Comparison of ENCODE assay signal across 2 cellular contexts in the genomic region with DNA sequence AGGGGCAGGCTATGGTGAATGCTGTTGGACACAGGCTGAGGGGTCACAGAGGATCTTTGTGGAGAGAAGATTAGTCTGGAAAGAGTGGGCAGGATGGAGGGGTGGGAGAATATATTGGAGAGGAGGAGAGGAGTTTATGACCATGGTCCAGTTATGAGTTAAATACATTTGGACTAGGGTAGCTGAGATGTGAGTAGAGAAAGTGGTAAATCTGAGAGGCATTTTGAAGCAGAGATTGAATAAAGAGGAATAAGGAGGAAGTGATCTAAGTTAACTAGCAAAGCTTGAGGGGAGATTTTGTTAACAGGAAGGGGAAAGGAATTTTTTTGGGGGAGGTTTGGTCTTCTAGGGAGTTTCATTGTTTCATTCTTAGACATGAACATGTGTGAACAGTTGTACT.
A peak's percentile ranks its signal among the peaks of the same experiment; 100 is the strongest.
TF ChIP-seq lines count a peak whose summit lies in the region.

No MANE protein-coding gene starts in this region.

TF ChIP-seq in HCT116, 20 proteins besides CTCF, POLR2A, EP300 and RAD21:
- TF ChIP-seq MAX (IDR thresholded peaks at IDR 0.05): no peak
- no peak for TF ChIP-seq TCF7L2 (IDR thresholded peaks at IDR 0.05; ENCODE audit: borderline replicate concordance, extremely low read depth, insufficient read depth, insufficient read length)
- TF ChIP-seq, protein P1, sequence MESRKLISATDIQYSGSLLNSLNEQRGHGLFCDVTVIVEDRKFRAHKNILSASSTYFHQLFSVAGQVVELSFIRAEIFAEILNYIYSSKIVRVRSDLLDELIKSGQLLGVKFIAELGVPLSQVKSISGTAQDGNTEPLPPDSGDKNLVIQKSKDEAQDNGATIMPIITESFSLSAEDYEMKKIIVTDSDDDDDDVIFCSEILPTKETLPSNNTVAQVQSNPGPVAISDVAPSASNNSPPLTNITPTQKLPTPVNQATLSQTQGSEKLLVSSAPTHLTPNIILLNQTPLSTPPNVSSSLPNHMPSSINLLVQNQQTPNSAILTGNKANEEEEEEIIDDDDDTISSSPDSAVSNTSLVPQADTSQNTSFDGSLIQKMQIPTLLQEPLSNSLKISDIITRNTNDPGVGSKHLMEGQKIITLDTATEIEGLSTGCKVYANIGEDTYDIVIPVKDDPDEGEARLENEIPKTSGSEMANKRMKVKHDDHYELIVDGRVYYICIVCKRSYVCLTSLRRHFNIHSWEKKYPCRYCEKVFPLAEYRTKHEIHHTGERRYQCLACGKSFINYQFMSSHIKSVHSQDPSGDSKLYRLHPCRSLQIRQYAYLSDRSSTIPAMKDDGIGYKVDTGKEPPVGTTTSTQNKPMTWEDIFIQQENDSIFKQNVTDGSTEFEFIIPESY (IDR thresholded peaks at IDR 0.05; ENCODE audit: extremely low read depth, insufficient replicate concordance, low read length): no peak
- no peak for TF ChIP-seq ATF3 (IDR thresholded peaks at IDR 0.05)
- no peak for TF ChIP-seq POLR2AphosphoS5 (IDR thresholded peaks at IDR 0.05; ENCODE audit: low read depth, low read length)
- TF ChIP-seq YY1 (IDR thresholded peaks at IDR 0.05; ENCODE audit: extremely low read depth, insufficient replicate concordance, low read depth, low read length): no peak
- TF ChIP-seq FOSL1 (IDR thresholded peaks at IDR 0.05; ENCODE audit: low read depth): no peak
- TF ChIP-seq SP1 (IDR thresholded peaks at IDR 0.05; ENCODE audit: low read depth): no peak
- no peak for TF ChIP-seq EGR1 (IDR thresholded peaks at IDR 0.05; ENCODE audit: low read depth)
- TF ChIP-seq REST (IDR thresholded peaks at IDR 0.05; ENCODE audit: low read depth): no peak
- TF ChIP-seq CBX3 (IDR thresholded peaks at IDR 0.05; ENCODE audit: low read depth): no peak
- no peak for TF ChIP-seq ELF1 (IDR thresholded peaks at IDR 0.05; ENCODE audit: borderline replicate concordance, low read depth)

TF ChIP-seq in GM12878, 131 proteins besides CTCF, POLR2A, EP300 and RAD21:
- TF ChIP-seq ETV6 (conservative IDR thresholded peaks at IDR 0.05 in 1 of 2, IDR thresholded peaks at IDR 0.05 in 1 of 2; ENCODE audit: borderline replicate concordance in 1 of 2, low read depth in 1 of 2) (peak in 1 of 2 experiments; percentile 18; a peak in 1 of 4 replicates), ZNF622 (IDR thresholded peaks at IDR 0.05) (no peak), REST (IDR thresholded peaks at IDR 0.05; ENCODE audit: low read depth, low read length) (no peak), BACH1 (IDR thresholded peaks at IDR 0.05; ENCODE audit: borderline replicate concordance) (no peak), RELB (IDR thresholded peaks at IDR 0.05; ENCODE audit: low read depth) (0 out of 2 replicates have a peak, but pooled peaks have one; percentile 26), HDGF (IDR thresholded peaks at IDR 0.05) (peak; percentile 71; the same call in 1 of the 2 replicates), RAD51 (IDR thresholded peaks at IDR 0.05) (no peak), ZBED1 (IDR thresholded peaks at IDR 0.05; ENCODE audit: borderline replicate concordance) (no peak), E2F4 (IDR thresholded peaks at IDR 0.05; ENCODE audit: low read depth, low read length) (no peak), HCFC1 (IDR thresholded peaks at IDR 0.05; ENCODE audit: low read length) (no peak), CBFB (IDR thresholded peaks at IDR 0.05; ENCODE audit: low read depth) (no peak), NFIC (IDR thresholded peaks at IDR 0.05; ENCODE audit: low read depth, low read length) (0 out of 2 replicates have a peak, but pooled peaks have one; percentile 10), BRCA1 (IDR thresholded peaks at IDR 0.05; ENCODE audit: low read depth, low read length) (no peak), IKZF2 (IDR thresholded peaks at IDR 0.05) (peak in 1 of 2 experiments; percentile 26; a peak in 1 of 4 replicates)
- TF ChIP-seq, protein P2, sequence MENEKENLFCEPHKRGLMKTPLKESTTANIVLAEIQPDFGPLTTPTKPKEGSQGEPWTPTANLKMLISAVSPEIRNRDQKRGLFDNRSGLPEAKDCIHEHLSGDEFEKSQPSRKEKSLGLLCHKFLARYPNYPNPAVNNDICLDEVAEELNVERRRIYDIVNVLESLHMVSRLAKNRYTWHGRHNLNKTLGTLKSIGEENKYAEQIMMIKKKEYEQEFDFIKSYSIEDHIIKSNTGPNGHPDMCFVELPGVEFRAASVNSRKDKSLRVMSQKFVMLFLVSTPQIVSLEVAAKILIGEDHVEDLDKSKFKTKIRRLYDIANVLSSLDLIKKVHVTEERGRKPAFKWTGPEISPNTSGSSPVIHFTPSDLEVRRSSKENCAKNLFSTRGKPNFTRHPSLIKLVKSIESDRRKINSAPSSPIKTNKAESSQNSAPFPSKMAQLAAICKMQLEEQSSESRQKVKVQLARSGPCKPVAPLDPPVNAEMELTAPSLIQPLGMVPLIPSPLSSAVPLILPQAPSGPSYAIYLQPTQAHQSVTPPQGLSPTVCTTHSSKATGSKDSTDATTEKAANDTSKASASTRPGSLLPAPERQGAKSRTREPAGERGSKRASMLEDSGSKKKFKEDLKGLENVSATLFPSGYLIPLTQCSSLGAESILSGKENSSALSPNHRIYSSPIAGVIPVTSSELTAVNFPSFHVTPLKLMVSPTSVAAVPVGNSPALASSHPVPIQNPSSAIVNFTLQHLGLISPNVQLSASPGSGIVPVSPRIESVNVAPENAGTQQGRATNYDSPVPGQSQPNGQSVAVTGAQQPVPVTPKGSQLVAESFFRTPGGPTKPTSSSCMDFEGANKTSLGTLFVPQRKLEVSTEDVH (IDR thresholded peaks at IDR 0.05; ENCODE audit: low read depth, partially characterized antibody): no peak
